1 cellular context compared by ENCODE assay signal in the genomic region with DNA sequence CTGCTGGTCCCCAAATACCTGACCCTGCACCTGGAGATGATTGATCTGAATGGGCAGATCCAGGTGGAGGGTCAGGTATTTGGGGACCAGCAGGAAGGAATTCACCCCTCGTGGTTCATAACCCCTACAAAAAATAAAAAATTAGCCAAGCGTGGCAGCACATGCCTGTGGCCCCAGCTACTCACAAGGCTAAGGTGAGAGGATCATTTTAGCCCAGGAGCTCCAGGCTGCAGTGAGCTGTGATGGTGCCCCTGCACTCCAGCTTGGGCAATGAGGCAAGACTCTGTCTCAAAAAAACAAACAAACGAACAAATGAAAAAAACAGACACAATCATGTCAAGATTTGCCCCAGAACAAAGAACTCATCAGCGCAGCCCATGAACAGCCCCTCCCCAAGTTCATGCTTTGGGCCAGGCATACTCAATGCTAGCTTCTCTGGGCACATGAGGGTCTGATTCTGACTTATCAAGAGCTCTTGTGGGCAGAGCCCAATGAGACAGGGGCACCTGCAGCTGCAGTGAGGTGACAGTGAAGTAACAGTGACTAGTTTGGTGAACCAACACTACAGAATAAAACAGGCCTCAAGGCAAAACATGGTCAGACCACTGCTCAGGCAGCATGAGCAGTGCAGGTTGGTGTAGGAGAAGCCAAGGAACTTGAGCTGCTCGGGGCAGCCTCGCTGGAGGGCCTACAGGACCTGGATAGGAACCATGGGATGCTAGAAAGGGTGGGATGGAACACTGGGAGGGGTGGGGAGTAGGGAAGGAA.
TF ChIP-seq lines count a peak whose summit lies in the region.

No MANE protein-coding gene starts in this region.

TF ChIP-seq in H1, 55 proteins besides CTCF, POLR2A, EP300 and RAD21:
- no peak for TF ChIP-seq CBX8 (IDR thresholded peaks at IDR 0.05; ENCODE audit: borderline replicate concordance, low read depth, low read length)
- TF ChIP-seq RBBP5 (IDR thresholded peaks at IDR 0.05; ENCODE audit: borderline replicate concordance, low read depth, low read length) = no peak
- TF ChIP-seq RXRA (IDR thresholded peaks at IDR 0.05; ENCODE audit: insufficient read depth, low read depth, low read length) = no peak
- TF ChIP-seq TEAD4 (IDR thresholded peaks at IDR 0.05; ENCODE audit: low read depth, low read length) = no peak
- TF ChIP-seq EGR1 (IDR thresholded peaks at IDR 0.05; ENCODE audit: borderline replicate concordance, low read depth, low read length) = no peak
- TF ChIP-seq CHD1 (IDR thresholded peaks at IDR 0.05; ENCODE audit: low read depth, low read length) = no peak
- no peak for TF ChIP-seq RNF2 (IDR thresholded peaks at IDR 0.05; ENCODE audit: borderline replicate concordance, low read depth, low read length, missing control alignments, poor library complexity, severe bottlenecking)
- TF ChIP-seq GTF2F1 (IDR thresholded peaks at IDR 0.05; ENCODE audit: borderline replicate concordance, low read depth, low read length) = no peak
- TF ChIP-seq, protein P1, sequence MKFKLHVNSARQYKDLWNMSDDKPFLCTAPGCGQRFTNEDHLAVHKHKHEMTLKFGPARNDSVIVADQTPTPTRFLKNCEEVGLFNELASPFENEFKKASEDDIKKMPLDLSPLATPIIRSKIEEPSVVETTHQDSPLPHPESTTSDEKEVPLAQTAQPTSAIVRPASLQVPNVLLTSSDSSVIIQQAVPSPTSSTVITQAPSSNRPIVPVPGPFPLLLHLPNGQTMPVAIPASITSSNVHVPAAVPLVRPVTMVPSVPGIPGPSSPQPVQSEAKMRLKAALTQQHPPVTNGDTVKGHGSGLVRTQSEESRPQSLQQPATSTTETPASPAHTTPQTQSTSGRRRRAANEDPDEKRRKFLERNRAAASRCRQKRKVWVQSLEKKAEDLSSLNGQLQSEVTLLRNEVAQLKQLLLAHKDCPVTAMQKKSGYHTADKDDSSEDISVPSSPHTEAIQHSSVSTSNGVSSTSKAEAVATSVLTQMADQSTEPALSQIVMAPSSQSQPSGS (IDR thresholded peaks at IDR 0.05; ENCODE audit: low read length) = no peak
- TF ChIP-seq FOSL1 (IDR thresholded peaks at IDR 0.05; ENCODE audit: insufficient read depth, low read depth, low read length) = no peak
- TF ChIP-seq TAF7 (optimal IDR thresholded peaks at IDR 0.05; ENCODE audit: borderline replicate concordance, low read depth, low read length) = no peak
- no peak for TF ChIP-seq JUN (IDR thresholded peaks at IDR 0.05; ENCODE audit: low read depth, low read length)
- TF ChIP-seq SRF (IDR thresholded peaks at IDR 0.05; ENCODE audit: low read depth, low read length) = no peak
- no peak for TF ChIP-seq SAP30 (IDR thresholded peaks at IDR 0.05; ENCODE audit: insufficient read depth, insufficient replicate concordance, low read length)
- TF ChIP-seq BRCA1 (IDR thresholded peaks at IDR 0.05; ENCODE audit: low read depth, low read length) = no peak
